In genomic region chr2:19494241-19494640, GRCh38 we compare ENCODE assay signal across 27 cellular contexts.
"Had no signal": no experiment of that assay in that cellular context is flagged by ENCODE, and none has a peak within 500 bp of the region (broad histone marks: within the 10 kb centered on the region; RNA-seq: fewer than 3 reads in every experiment).

No MANE protein-coding gene starts in this region.

- H3K36me3 ChIP-seq: stomach, suprapubic skin, thoracic aorta, thyroid gland, tibial artery, tibial nerve, transverse colon, upper lobe of left lung, upper lobe of right lung, uterus, vagina had no signal

- FAIRE-seq: urothelium cell line had no signal

- DNase-seq: stimulated activated CD4-positive, alpha-beta T cell treated with anti-CD3 and anti-CD28 coated beads, Interleukin-2, amount 100 ng/mL, for 48 hours; stimulated activated CD4-positive, alpha-beta T cell treated with anti-CD3 and anti-CD28 coated beads, Interleukin-4, amount 100 ng/mL, for 1 hour; stimulated activated CD4-positive, alpha-beta T cell treated with anti-CD3 and anti-CD28 coated beads, Interleukin-4, amount 100 ng/mL, for 24 hours; stimulated activated CD4-positive, alpha-beta T cell treated with anti-CD3 and anti-CD28 coated beads, Interleukin-4, amount 100 ng/mL, for 4 hours; stimulated activated CD8-positive, alpha-beta memory T cell treated with anti-CD3 and anti-CD28 coated beads, Interleukin-4, amount 100 ng/mL, for 48 hours; stimulated activated naive B cell treated with anti-CD40 and anti-IgM and Interleukin-4, amounts not matched to agents 10 μg/mL and 1 μg/mL and 100 μg/mL, for 72 hours; stimulated activated naive CD4-positive, alpha-beta T cell; stimulated activated naive CD4-positive, alpha-beta T cell treated with Interleukin-2 at 50 U/mL for 16 hours; stimulated activated naive CD8-positive, alpha-beta T cell treated with anti-CD3 and anti-CD28 coated beads, Interleukin-15, amount 100 ng/mL, for 72 hours; stimulated activated naive CD8-positive, alpha-beta T cell treated with anti-CD3 and anti-CD28 coated beads, Interleukin-15, Interleukin-2, amounts not matched to agents 100 U/mL and 50 U/mL, for 24 hours; stomach; substantia nigra; testis; thyroid gland; tibial artery; transverse colon; trophoblast cell; upper lobe of left lung; upper lobe of right lung; uterus had no signal

- H3K9me3 ChIP-seq: stomach, suprapubic skin, testis, thoracic aorta, thyroid gland, tibial artery, tibial nerve, transverse colon, upper lobe of left lung, upper lobe of right lung, uterus, vagina had no signal

- ATAC-seq: stimulated activated effector memory CD8-positive, alpha-beta T cell treated with anti-CD3 and anti-CD28 coated beads, Interleukin-12 subunit alpha, Interleukin-12 subunit beta, amount 100 ng/mL, for 72 hours; stimulated activated memory B cell treated with anti-CD40 and anti-IgM and Interleukin-4, amounts not matched to agents 10 μg/mL and 1 μg/mL and 100 μg/mL, for 72 hours; stimulated activated naive B cell treated with anti-CD40 and anti-IgM and Interleukin-4, amounts not matched to agents 10 μg/mL and 1 μg/mL and 100 μg/mL, for 72 hours; stimulated activated naive CD8-positive, alpha-beta T cell treated with anti-CD3 and anti-CD28 coated beads, Interleukin-15, amount 100 ng/mL, for 72 hours; stimulated activated naive CD8-positive, alpha-beta T cell treated with anti-CD3 and anti-CD28 coated beads, Interleukin-15, Interleukin-2, amounts not matched to agents 100 U/mL and 50 U/mL, for 24 hours; upper lobe of right lung had no signal

- H3K4me3 ChIP-seq: stomach, suprapubic skin, testis, thoracic aorta, thyroid gland, tibial artery, tibial nerve, transverse colon, upper lobe of left lung, upper lobe of right lung, uterus, vagina had no signal

- H3K27ac ChIP-seq: stomach, suprapubic skin, testis, thoracic aorta, thyroid gland, tibial artery, tibial nerve, transverse colon, upper lobe of left lung, upper lobe of right lung, uterus, vagina had no signal

- H3K27me3 ChIP-seq: stomach, suprapubic skin, testis, thyroid gland, tibial artery, tibial nerve, transverse colon, upper lobe of left lung, upper lobe of right lung, uterus, vagina had no signal

- H3K4me1 ChIP-seq: testis, thyroid gland, tibial artery, upper lobe of right lung, uterus, vagina had no signal
